Comparison of ENCODE assay signal across 7 cellular contexts in the genomic region with DNA sequence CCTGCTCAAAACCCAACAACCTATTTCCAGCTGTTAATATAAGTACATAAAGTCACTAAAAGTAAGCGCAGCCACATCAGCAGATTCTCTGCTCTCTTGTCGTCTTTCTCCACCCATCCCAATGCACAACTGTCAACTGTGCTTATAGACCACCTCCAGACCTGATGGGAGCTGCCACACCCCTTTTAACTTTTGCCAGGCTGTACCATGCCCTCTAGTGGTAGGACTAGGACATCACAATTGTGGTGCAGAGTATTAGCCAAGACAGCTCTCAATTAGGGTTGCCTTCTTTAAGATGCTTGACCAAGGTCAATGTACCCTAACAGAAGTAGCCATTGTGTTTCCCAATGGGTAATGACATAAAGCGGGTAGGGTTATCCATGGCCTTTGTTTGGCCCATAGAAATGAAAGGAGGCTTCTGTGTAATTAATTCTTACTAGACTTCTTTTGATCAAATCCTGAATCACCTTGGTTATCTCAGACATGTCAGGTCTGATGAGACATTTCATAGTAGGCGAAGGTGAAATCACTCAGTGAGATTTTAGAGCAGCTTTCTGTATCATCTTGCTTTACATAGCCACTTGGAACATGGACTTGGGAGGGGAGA.
DNase-seq lines count a peak whose midpoint lies in the region; TF ChIP-seq lines count a peak whose summit lies in the region.

No MANE protein-coding gene starts in this region.

- no peak overlapping the region for H3K4me3 ChIP-seq in KMS-11 (IDR thresholded peaks at IDR 0.05; ENCODE audit: insufficient read depth, low read depth, low read length)
- H3K4me3 ChIP-seq in cardiac muscle cell = no peak overlapping the region

- TF ChIP-seq CTCF in GM12801 (IDR thresholded peaks at IDR 0.05; ENCODE audit: extremely low read depth, insufficient read length) (peak; percentile 89), KMS-11 (conservative IDR thresholded peaks at IDR 0.05; ENCODE audit: low read depth, low read length) (peak; percentile 99), cardiac muscle cell (IDR thresholded peaks at IDR 0.05; ENCODE audit: low read depth, low read length) (peak; percentile 91)

- DNase-seq in H4 (ENCODE audit: low spot score) = peak; percentile 80
- DNase-seq in OCI-M1 (lab: John Stamatoyannopoulos, UW) = peak; percentile 65
- peak; percentile 61 for DNase-seq in activated naive CD4-positive, alpha-beta T cell treated with anti-CD3 and anti-CD28 coated beads for 36 hours
- peak; percentile 68 to 75 for DNase-seq in cardiac muscle cell (ENCODE audit: low read depth in 1 of 2, low spot score in 1 of 2)
- peak; percentile 71 for DNase-seq in retina

- no peaks in the 10 kb centered on the region for H3K36me3 Mint-ChIP-seq in activated naive CD4-positive, alpha-beta T cell treated with anti-CD3 and anti-CD28 coated beads for 36 hours (ENCODE audit: low read depth)

- H3K4me2 ChIP-seq in KMS-11 = no peak overlapping the region; the same call in 1 of the 2 replicates

- intact Hi-C loops in activated naive CD4-positive, alpha-beta T cell treated with anti-CD3 and anti-CD28 coated beads for 36 hours (cut with micrococcal nuclease) = loop anchor here (1.0 kb wide), 4 partner anchors 43 to 286 kb away; no protein-coding TSS in a partner anchor

- H2AFZ ChIP-seq in KMS-11 (ENCODE audit: low read depth) = no peak overlapping the region

- no peaks in the 10 kb centered on the region for H3K9me3 Mint-ChIP-seq in activated naive CD4-positive, alpha-beta T cell treated with anti-CD3 and anti-CD28 coated beads for 36 hours

- H3K4me1 ChIP-seq in KMS-11 (ENCODE audit: low read depth, poor library complexity, severe bottlenecking) = peaks cover 4% of the 10 kb centered on the region
- H3K4me1 ChIP-seq in cardiac muscle cell (ENCODE audit: low read depth) = no peaks in the 10 kb centered on the region

- H3K4me3 Mint-ChIP-seq in activated naive CD4-positive, alpha-beta T cell treated with anti-CD3 and anti-CD28 coated beads for 36 hours = no peak overlapping the region

- no peaks in the 10 kb centered on the region for H4K20me1 ChIP-seq in KMS-11 (ENCODE audit: insufficient read depth)

- CTCF ChIA-PET in activated naive CD4-positive, alpha-beta T cell treated with anti-CD3 and anti-CD28 coated beads for 36 hours (lab: Charles Lee) = interaction anchor here (0.7 to 2.7 kb wide), 23 partner anchors 8 to 1000 kb away, joined by 3 to 13 read pairs (median 4); partner anchors contain the start of gene WIPF3

- H3K79me2 ChIP-seq in KMS-11 (ENCODE audit: insufficient read depth, low read depth) = no peaks in the 10 kb centered on the region

- H3K27me3 ChIP-seq in KMS-11 (ENCODE audit: insufficient read depth, low read depth) (no peaks in the 10 kb centered on the region), cardiac muscle cell (no peaks in the 10 kb centered on the region)

- no peak overlapping the region for H3K27ac Mint-ChIP-seq in activated naive CD4-positive, alpha-beta T cell treated with anti-CD3 and anti-CD28 coated beads for 36 hours

- H3K27ac ChIP-seq in KMS-11 (no peak overlapping the region), cardiac muscle cell (no peak overlapping the region)

- H3K27me3 Mint-ChIP-seq in activated naive CD4-positive, alpha-beta T cell treated with anti-CD3 and anti-CD28 coated beads for 36 hours (ENCODE audit: low read depth) = no peaks in the 10 kb centered on the region

- no peaks in the 10 kb centered on the region for H3K4me1 Mint-ChIP-seq in activated naive CD4-positive, alpha-beta T cell treated with anti-CD3 and anti-CD28 coated beads for 36 hours (ENCODE audit: low read depth)

- H3K9me3 ChIP-seq in cardiac muscle cell (ENCODE audit: low read depth) = no peaks in the 10 kb centered on the region

- H3K36me3 ChIP-seq in KMS-11 (ENCODE audit: insufficient read depth) (no peaks in the 10 kb centered on the region), cardiac muscle cell (peaks cover 8% of the 10 kb centered on the region)

- H3K9ac ChIP-seq in KMS-11 = no peak overlapping the region
